1 cellular context compared by ENCODE assay signal in genomic region chr7:158646766-158647474, GRCh38.
TF ChIP-seq lines count a peak whose summit lies in the region.

No MANE protein-coding gene starts in this region.

TF ChIP-seq in HepG2, 621 proteins besides CTCF, POLR2A, EP300 and RAD21 (continued from another document and continues in another):
- TF ChIP-seq ZNF704 (CRISPR knock-in tag; IDR thresholded peaks at IDR 0.05; ENCODE audit: borderline replicate concordance) (no peak), PRDM4 (CRISPR knock-in tag; IDR thresholded peaks at IDR 0.05; ENCODE audit: borderline replicate concordance) (no peak), RXRB (CRISPR knock-in tag; IDR thresholded peaks at IDR 0.05; ENCODE audit: borderline replicate concordance) (peak; percentile 49; the same call in 1 of the 2 replicates), ZZZ3 (CRISPR knock-in tag; IDR thresholded peaks at IDR 0.05; ENCODE audit: borderline replicate concordance) (no peak), RCOR2 (CRISPR knock-in tag; IDR thresholded peaks at IDR 0.05) (peak; percentile 64; the same call in 1 of the 2 replicates), ZNF609 (CRISPR knock-in tag; IDR thresholded peaks at IDR 0.05; ENCODE audit: borderline replicate concordance) (peak; percentile 64; the same call in 1 of the 2 replicates), NR2F6 (IDR thresholded peaks at IDR 0.05) (no peak), NR2F6 (CRISPR knock-in tag; IDR thresholded peaks at IDR 0.05) (0 out of 2 replicates have a peak, but pooled peaks have one; percentile 14), SP2 (CRISPR knock-in tag; IDR thresholded peaks at IDR 0.05) (no peak), CSRNP1 (CRISPR knock-in tag; IDR thresholded peaks at IDR 0.05) (no peak), SP140L (CRISPR knock-in tag; IDR thresholded peaks at IDR 0.05; ENCODE audit: borderline replicate concordance) (no peak), FOXP4 (CRISPR knock-in tag; IDR thresholded peaks at IDR 0.05) (0 out of 2 replicates have a peak, but pooled peaks have one; percentile 18), ZNF770 (CRISPR knock-in tag; IDR thresholded peaks at IDR 0.05) (peak; percentile 95), ZNF350 (CRISPR knock-in tag; IDR thresholded peaks at IDR 0.05; ENCODE audit: borderline replicate concordance, low read depth) (peak; percentile 50; the same call in 1 of the 2 replicates), HNRNPL (IDR thresholded peaks at IDR 0.05; ENCODE audit: low read depth, low read length) (peak; percentile 78; the same call in 1 of the 2 replicates), IRF2 (CRISPR knock-in tag; IDR thresholded peaks at IDR 0.05) (0 out of 2 replicates have a peak, but pooled peaks have one; percentile 21), ONECUT2 (CRISPR knock-in tag; IDR thresholded peaks at IDR 0.05) (no peak), ZNF414 (CRISPR knock-in tag; IDR thresholded peaks at IDR 0.05) (no peak), GLI4 (CRISPR knock-in tag; IDR thresholded peaks at IDR 0.05; ENCODE audit: borderline replicate concordance) (no peak), ZNF687 (CRISPR knock-in tag; IDR thresholded peaks at IDR 0.05) (peak; percentile 76), ZGPAT (CRISPR knock-in tag; IDR thresholded peaks at IDR 0.05) (peak; percentile 68; the same call in 1 of the 2 replicates), MLX (CRISPR knock-in tag; IDR thresholded peaks at IDR 0.05) (no peak), NCOA2 (CRISPR knock-in tag; IDR thresholded peaks at IDR 0.05) (peak; percentile 77), ZNF546 (CRISPR knock-in tag; conservative IDR thresholded peaks at IDR 0.05) (no peak), PHF5A (CRISPR knock-in tag; IDR thresholded peaks at IDR 0.05; ENCODE audit: low read depth, unreplicated experiment) (no peak), PATZ1 (CRISPR knock-in tag; IDR thresholded peaks at IDR 0.05) (peak; percentile 83)
